ENCODE assay signal across 8 cellular contexts in genomic region chr9:36189978-36190377, GRCh38. TPM values are rescaled to one million over a fixed set of nuclear protein-coding genes. Genes with fewer than 3 reads are reported as not detected.
A peak's percentile ranks its signal among the peaks of the same experiment; 100 is the strongest.
DNase-seq lines count a peak whose midpoint lies in the region; ATAC-seq and TF ChIP-seq lines count a peak whose summit lies in the region.

No MANE protein-coding gene starts in this region.

- H3K79me2 ChIP-seq in DOHH2 (ENCODE audit: control insufficient read depth, low read length) (peaks cover 43% of the 10 kb centered on the region), OCI-LY3 (ENCODE audit: low read length) (peaks cover 43% of the 10 kb centered on the region), osteoblast (ENCODE audit: insufficient read depth, low read length) (peaks cover 43% of the 10 kb centered on the region)

- WGBS in endodermal cell (ENCODE audit: insufficient coverage in 1 of 2, insufficient read length in 1 of 2), 2 experiments = 12 to 27% methylated on average over 3 to 8 of the region's 9 CpGs

- peak overlapping the region; percentile 90 for H3K4me3 Mint-ChIP-seq in endodermal cell

- H3K4me1 ChIP-seq in DOHH2 (ENCODE audit: control insufficient read depth, low read length) (peaks cover 40% of the 10 kb centered on the region), OCI-LY3 (ENCODE audit: low read length) (peaks cover 27% of the 10 kb centered on the region), endodermal cell (ENCODE audit: control insufficient read depth, insufficient read depth, low read length) (peaks cover 14% of the 10 kb centered on the region), osteoblast (ENCODE audit: insufficient read depth, low read length) (peaks cover 45% of the 10 kb centered on the region)

- H3K27ac ChIP-seq in DOHH2 (ENCODE audit: low read depth, low read length) (peak overlapping the region; percentile 60; the same call in 1 of the 2 replicates), OCI-LY3 (ENCODE audit: low read length) (peak overlapping the region; percentile 73), endodermal cell (ENCODE audit: low read depth, low read length) (no peak overlapping the region), osteoblast (ENCODE audit: low read depth, low read length) (peak overlapping the region; percentile 92)

- H3K36me3 ChIP-seq in DOHH2 (ENCODE audit: control insufficient read depth, low read length) (peaks cover 39% of the 10 kb centered on the region), OCI-LY3 (replicated peaks; ENCODE audit: low read depth, low read length) (peaks cover 17% of the 10 kb centered on the region), endodermal cell (ENCODE audit: control insufficient read depth, insufficient read depth, low read length) (peaks cover 11% of the 10 kb centered on the region), osteoblast (ENCODE audit: insufficient read depth, low read length) (peaks cover 8% of the 10 kb centered on the region)

- ATAC-seq in GM21447 (IDR thresholded peaks at IDR 0.05; ENCODE audit: unreplicated experiment) = no peak

- peaks cover 50% of the 10 kb centered on the region for H3K4me1 Mint-ChIP-seq in endodermal cell

- TF ChIP-seq CTCF in DOHH2 (IDR thresholded peaks at IDR 0.05; ENCODE audit: low read depth, low read length, poor library complexity, severe bottlenecking) (no peak), OCI-LY3 (IDR thresholded peaks at IDR 0.05; ENCODE audit: low read depth, low read length) (no peak), endodermal cell (conservative IDR thresholded peaks at IDR 0.05) (no peak), osteoblast (IDR thresholded peaks at IDR 0.05; ENCODE audit: extremely low read depth, low read depth, low read length) (no peak)

- no peaks in the 10 kb centered on the region for H3K9me3 ChIP-seq in DOHH2 (ENCODE audit: control insufficient read depth, insufficient read depth, low read length)
- no peaks in the 10 kb centered on the region for H3K9me3 ChIP-seq in OCI-LY3 (ENCODE audit: insufficient read depth, low read length)
- no peaks in the 10 kb centered on the region for H3K9me3 ChIP-seq in endodermal cell (ENCODE audit: control insufficient read depth, low read length)
- no peaks in the 10 kb centered on the region for H3K9me3 ChIP-seq in osteoblast (ENCODE audit: low read depth, low read length)

- H3F3A ChIP-seq in DOHH2 (ENCODE audit: control insufficient read depth, insufficient read depth) = no peaks in the 10 kb centered on the region

- H3K9me3 Mint-ChIP-seq in endodermal cell = peaks cover under 1% of the 10 kb centered on the region

- H3K36me3 Mint-ChIP-seq in endodermal cell (ENCODE audit: low read depth) = peaks cover 13% of the 10 kb centered on the region

- H2AFZ ChIP-seq in OCI-LY3 (ENCODE audit: low read depth, low read length) = peak overlapping the region; percentile 84
- H2AFZ ChIP-seq in osteoblast (ENCODE audit: low read length) = peak overlapping the region; percentile 97

- no peaks in the 10 kb centered on the region for H3K27me3 ChIP-seq in DOHH2 (ENCODE audit: control insufficient read depth, low read length)
- no peaks in the 10 kb centered on the region for H3K27me3 ChIP-seq in OCI-LY3 (ENCODE audit: low read depth, low read length)
- H3K27me3 ChIP-seq in endodermal cell (ENCODE audit: control insufficient read depth, insufficient read depth, low read length, poor library complexity, severe bottlenecking) = no peaks in the 10 kb centered on the region
- H3K27me3 ChIP-seq in osteoblast (ENCODE audit: insufficient read depth, low read length) = no peaks in the 10 kb centered on the region

- H3K9ac ChIP-seq in OCI-LY3 (ENCODE audit: low read length) (peak overlapping the region; percentile 91), endodermal cell (ENCODE audit: extremely low read depth, low read length, poor library complexity, severe bottlenecking) (peak overlapping the region; percentile 94)

- H3K27me3 Mint-ChIP-seq in endodermal cell (ENCODE audit: insufficient read depth) = no peaks in the 10 kb centered on the region

- H3K9me2 ChIP-seq in DOHH2 (replicated peaks; ENCODE audit: control insufficient read depth, low read length) = no peaks in the 10 kb centered on the region

- no peak for DNase-seq in endodermal cell
- DNase-seq in osteoblast (ENCODE audit: insufficient read length, low spot score, missing footprints) = no peak
- no peak for DNase-seq in central memory CD4-positive, alpha-beta T cell
- DNase-seq in activated CD8-positive, alpha-beta memory T cell treated with anti-CD3 and anti-CD28 coated beads, Interleukin-2, amount 50 U/mL, for 48 hours = no peak
- DNase-seq in NCI-H226 = no peak

- peaks cover 23% of the 10 kb centered on the region; the same call in 1 of the 2 replicates for H4K20me1 ChIP-seq in DOHH2 (ENCODE audit: control insufficient read depth, insufficient read depth, low read depth, low read length)
- H4K20me1 ChIP-seq in OCI-LY3 (ENCODE audit: insufficient read depth, low read length) = peaks cover 35% of the 10 kb centered on the region
- H4K20me1 ChIP-seq in osteoblast (ENCODE audit: insufficient read depth, low read length) = peaks cover 37% of the 10 kb centered on the region

- H3K4me3 ChIP-seq in DOHH2 (ENCODE audit: low read length) = peak overlapping the region; percentile 84
- peak overlapping the region; percentile 79 for H3K4me3 ChIP-seq in OCI-LY3 (ENCODE audit: low read length)
- peak overlapping the region; percentile 98 for H3K4me3 ChIP-seq in endodermal cell (ENCODE audit: low read length)
- peak overlapping the region; percentile 88 for H3K4me3 ChIP-seq in osteoblast (ENCODE audit: insufficient read depth, low read length)

- H3K4me2 ChIP-seq in DOHH2 (ENCODE audit: low read length) (peak overlapping the region; percentile 94), OCI-LY3 (ENCODE audit: low read length) (peak overlapping the region; percentile 95), osteoblast (ENCODE audit: insufficient read depth, low read length) (peak overlapping the region; percentile 96)

- H3K27ac Mint-ChIP-seq in endodermal cell = peak overlapping the region; percentile 89

RNA-seq across cellular contexts. Expression of gene CLTA, which starts 0.7 kb away (rescaled TPM):
- 100 to 1,000 TPM; 221 to 240 TPM for total RNA-seq in endodermal cell
- 227 TPM for polyA plus RNA-seq in endodermal cell (2013, experiment 1 of 2)
- polyA plus RNA-seq in endodermal cell (2013, experiment 2 of 2) = 229 TPM
- 253 and 262 TPM in 2 replicates for total RNA-seq in osteoblast

RNA-seq across cellular contexts. Expression of gene CCIN, which starts 20.8 kb away (rescaled TPM):
- total RNA-seq in endodermal cell = under 1 TPM; 0.18 to 0.35 TPM
- polyA plus RNA-seq in endodermal cell (2013, experiment 1 of 2) = not detected
- not detected for polyA plus RNA-seq in endodermal cell (2013, experiment 2 of 2)
- total RNA-seq in osteoblast = 1.2 and 2.2 TPM in 2 replicates

RNA-seq across cellular contexts. Expression of gene GLIPR2, which starts 53.4 kb away (rescaled TPM):
- total RNA-seq in endodermal cell (10 to 100 TPM; 38.6 to 54.2 TPM), osteoblast (33.3 and 38.4 TPM in 2 replicates)
- 26.4 TPM for polyA plus RNA-seq in endodermal cell (2013, experiment 1 of 2)
- polyA plus RNA-seq in endodermal cell (2013, experiment 2 of 2) = 34.6 TPM
